In the genomic region with DNA sequence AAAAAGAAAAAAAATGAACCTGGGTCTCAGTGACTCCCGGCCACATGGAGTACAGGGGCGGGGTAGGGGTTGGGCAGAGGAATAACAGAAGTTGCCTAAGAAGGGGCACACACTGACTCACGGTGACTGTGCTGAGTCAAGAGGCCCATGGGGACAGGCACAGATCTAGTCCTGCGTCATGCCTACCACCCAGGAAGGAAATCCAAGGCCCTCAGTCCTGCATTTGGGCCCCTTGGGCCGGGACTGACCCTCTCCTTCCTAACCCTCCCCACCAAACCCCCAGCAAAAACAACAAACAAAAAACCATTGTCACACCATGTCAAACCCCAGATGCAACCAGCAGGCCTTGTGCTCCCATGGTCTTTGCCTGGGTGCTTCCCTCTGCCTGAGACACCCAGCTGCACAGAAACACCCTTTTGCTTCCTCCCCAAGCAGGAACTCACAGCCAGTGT, we compare ENCODE assay signal across 10 cellular contexts. TPM values are rescaled to one million over a fixed set of nuclear protein-coding genes. Genes with fewer than 3 reads are reported as not detected.
DNase-seq lines count a peak whose midpoint lies in the region; ATAC-seq, FAIRE-seq and TF ChIP-seq lines count a peak whose summit lies in the region.
"Had no signal": no experiment of that assay in that cellular context is flagged by ENCODE, and none has a peak within 500 bp of the region (broad histone marks: within the 10 kb centered on the region; RNA-seq: fewer than 3 reads in every experiment).

No MANE protein-coding gene starts in this region.

- TF ChIP-seq EP300 in K562 (IDR thresholded peaks at IDR 0.05; ENCODE audit: low read length), result no peak

- no peak overlapping the region for H3K27ac ChIP-seq in K562 (ENCODE audit: extremely low read depth, low read depth, low read length)
- peak overlapping the region in 1 of 3 donors; percentile 40 for H3K27ac ChIP-seq in right lobe of liver

- H3K9me1 ChIP-seq in K562 (ENCODE audit: control insufficient read depth, insufficient read depth, low read length), result no peaks in the 10 kb centered on the region

- H3K36me3 ChIP-seq in K562 (ENCODE audit: control insufficient read depth, insufficient read depth, low read length) (no peaks in the 10 kb centered on the region), right lobe of liver (no peaks in the 10 kb centered on the region)

- WGBS in K562 (ENCODE audit: insufficient coverage, low coverage, missing lambda C conversion rate), result 27% methylated on average over 4 of the region's 5 CpGs
- WGBS in right lobe of liver (ENCODE audit: insufficient coverage, low coverage, low lambda C conversion rate, missing lambda C conversion rate), result 81% methylated on average over 3 of the region's 5 CpGs

- H3K4me3 ChIP-seq in K562, result no peak overlapping the region
- no peak overlapping the region for H3K4me3 ChIP-seq in right lobe of liver

- no peak overlapping the region; the same call in 1 of the 2 replicates for H2AFZ ChIP-seq in K562 (ENCODE audit: low read depth, low read length)

- no peak for TF ChIP-seq CTCF in K562 (IDR thresholded peaks at IDR 0.05 in 2 of 3, conservative IDR thresholded peaks at IDR 0.05 in 1 of 3; ENCODE audit: insufficient read depth in 2 of 3, low read depth in 1 of 3, low read length in 3 of 3)
- TF ChIP-seq CTCF in right lobe of liver (IDR thresholded peaks at IDR 0.05), result no peak

- DNase-seq in A172 (ENCODE audit: low spot score), result peak; percentile 59
- peak; percentile 89 for DNase-seq in LHCN-M2 (ENCODE audit: low read depth)
- no peak for DNase-seq in K562 (ENCODE audit: extremely low read depth in 1 of 4, low spot score in 3 of 4)
- DNase-seq in right lobe of liver, result no peak
- DNase-seq in DMS79 treated with DMSO at 0.1 percent for 48 hours (lab: John Stamatoyannopoulos, UW), result no peak
- DNase-seq in NCI-H2107 treated with DMSO at 0.1 percent for 48 hours (lab: John Stamatoyannopoulos, UW; ENCODE audit: unreplicated experiment), result no peak
- DNase-seq in mesenteric fat pad (ENCODE audit: low spot score), result no peak

- TF ChIP-seq RAD21 in K562 (CRISPR knock-in tag; conservative IDR thresholded peaks at IDR 0.05 in 1 of 2, IDR thresholded peaks at IDR 0.05 in 1 of 2), result no peak

- BruUV-seq in K562 (replicated peaks; lab: Mats Ljungman, UMichigan), result no TSS peak

- no peak overlapping the region for H3K4me2 ChIP-seq in K562 (ENCODE audit: insufficient read depth, low read length)

- H3K9me3 ChIP-seq in K562 (replicated peaks; ENCODE audit: control insufficient read depth, insufficient read depth, low read depth, low read length) (no peaks in the 10 kb centered on the region), right lobe of liver (no peaks in the 10 kb centered on the region)

- in situ Hi-C loops in K562 (cut with MboI), result no loop called here

- peaks cover 5 to 33% of the 10 kb centered on the region in 2 experiments; a peak in 4 of 5 replicates for H3K27me3 ChIP-seq in K562 (ENCODE audit: control insufficient read depth in 2 of 2, insufficient read depth in 2 of 2, low read length in 2 of 2)
- H3K27me3 ChIP-seq in right lobe of liver, result no peaks in the 10 kb centered on the region

- intact Hi-C loops in K562 (cut with micrococcal nuclease), result no loop called here
- intact Hi-C loops in right lobe of liver (cut with DNase I), result no loop called here

- POLR2A ChIA-PET in K562 (lab: Yijun Ruan, JAX), result interaction anchor here (0.6 to 0.9 kb wide), 3 partner anchors 46 to 656 kb away, joined by 3 read pairs; no protein-coding TSS in a partner anchor

- H3K9ac ChIP-seq in K562 (ENCODE audit: insufficient read depth in 1 of 2, low read depth in 2 of 2, low read length in 2 of 2), result no peak overlapping the region

- no peak for FAIRE-seq in K562 (lab: Jason Lieb, UNC)

- H4K20me1 ChIP-seq in K562 (replicated peaks; ENCODE audit: control insufficient read depth, insufficient read depth, low read length), result peaks cover 4% of the 10 kb centered on the region; the same call in 1 of the 2 replicates

- no peaks in the 10 kb centered on the region for H3K79me2 ChIP-seq in K562 (ENCODE audit: control insufficient read depth, insufficient read depth, low read length)

- CTCF ChIA-PET in K562 (lab: Yijun Ruan, JAX; ENCODE audit: low intra/inter-chr PET ratio), result no interaction called here

- ATAC-seq in K562 (peak; percentile 66), right lobe of liver (peak; percentile 76 to 91 (median 84)), GM18858 (IDR thresholded peaks at IDR 0.05; ENCODE audit: unreplicated experiment) (no peak)
- ATAC-seq: Panc1 had no signal

- TF ChIP-seq POLR2A in K562 (conservative IDR thresholded peaks at IDR 0.05) (no peak), right lobe of liver (IDR thresholded peaks at IDR 0.05) (no peak)

- H3K4me1 ChIP-seq in K562 (replicated peaks in 1 of 2; ENCODE audit: control insufficient read depth in 2 of 2, insufficient read depth in 2 of 2, low read length in 2 of 2) (peaks cover 0 to 5% of the 10 kb centered on the region in 2 experiments; a peak in 2 of 5 replicates), right lobe of liver (no peaks in the 10 kb centered on the region)

TF ChIP-seq in K562, 482 proteins besides CTCF, POLR2A, EP300 and RAD21 (continues in another document):
- TF ChIP-seq MAFF (IDR thresholded peaks at IDR 0.05; ENCODE audit: low read length), result peak; percentile 34; the same call in 1 of the 2 replicates

RNA-seq across cellular contexts. Expression of gene NOTCH3, which starts 9.6 kb away (rescaled TPM):
- 16.1 and 18.6 TPM in 2 replicates for total RNA-seq in A172 (2014; rRNA removed; shearing (Covaris generic))
- total RNA-seq in LHCN-M2 (2014; rRNA removed) (10.3 and 13.8 TPM in 2 replicates), K562 (2014; rRNA removed) (0.45 and 1.1 TPM in 2 replicates), K562 (2014; rRNA removed; fragmentation: Illumina TruSeq; extraction: Trizol) (0.11 and 0.13 TPM in 2 replicates), K562 (2015; rRNA removed; fragmentation: Illumina TruSeq; extraction: Trizol) (0.18 and 0.30 TPM in 2 replicates), K562 (2021) (0.34 and 1.2 TPM in 2 replicates), right lobe of liver (1 to 10 TPM; 1.7 to 6.7 (median 2.4) TPM), mesenteric fat pad (60.3 TPM)
- polyA plus RNA-seq in LHCN-M2 (2012), result 5.4 TPM
- 4.3 and 8.9 TPM in 2 replicates for total RNA-seq in K562 (2011; cell fraction: chromatin; rRNA removed; ENCODE audit: low replicate concordance)
- total RNA-seq in K562 (2011; cell fraction: nucleolus; rRNA removed), result 6.2 and 8.7 TPM in 2 replicates
- total RNA-seq in K562 (2011; cell fraction: nucleoplasm; rRNA removed), result 4.3 and 5.2 TPM in 2 replicates
- polyA plus RNA-seq in K562 (2011; rRNA removed) (0.22 and 0.28 TPM in 2 replicates), K562 (2014; fragmentation: Illumina TruSeq; extraction: Trizol) (0.08 and 0.12 TPM in 2 replicates), K562 (2014; fragmentation: Nextera tagmentation; extraction: Ambion mirVana) (under 1 TPM; under 0.01 to 0.01 TPM), K562 (2014; rRNA removed) (0.15 and 0.16 TPM in 2 replicates)
- 0.09 and 0.24 TPM in 2 replicates for polyA plus RNA-seq in K562 (2011; cell fraction: cytosol; rRNA removed)
- 0.90 and 2.0 TPM in 2 replicates for polyA plus RNA-seq in K562 (2011; cell fraction: nucleus; rRNA removed)
- 0.51 and 0.65 TPM in 2 replicates for polyA plus RNA-seq in K562 (2012)
- 0.84 TPM in 1 of 2 replicates, not detected in the other for polyA minus RNA-seq in K562 (2011; rRNA and poly(A)+ RNA removed)
- polyA minus RNA-seq in K562 (2011; cell fraction: cytosol; rRNA and poly(A)+ RNA removed), result 0.95 TPM in 1 of 2 replicates, not detected in the other
- polyA minus RNA-seq in K562 (2011; cell fraction: nucleus; rRNA and poly(A)+ RNA removed), result 1.9 and 2.6 TPM in 2 replicates

RNA-seq across cellular contexts. Expression of gene EPHX3, which starts 21.9 kb away (rescaled TPM):
- total RNA-seq in A172 (2014; rRNA removed; shearing (Covaris generic)), result not detected in 2 replicates
- not detected in 2 replicates for total RNA-seq in LHCN-M2 (2014; rRNA removed)
- polyA plus RNA-seq in LHCN-M2 (2012), result 0.02 TPM
- total RNA-seq in K562 (2011; cell fraction: chromatin; rRNA removed; ENCODE audit: low replicate concordance), result 0.39 and 1.6 TPM in 2 replicates
- 0.79 and 0.83 TPM in 2 replicates for total RNA-seq in K562 (2011; cell fraction: nucleolus; rRNA removed)
- 0.69 and 0.88 TPM in 2 replicates for total RNA-seq in K562 (2011; cell fraction: nucleoplasm; rRNA removed)
- total RNA-seq in K562 (2014; rRNA removed), result not detected in 2 replicates
- total RNA-seq in K562 (2014; rRNA removed; fragmentation: Illumina TruSeq; extraction: Trizol), result not detected in 2 replicates
- total RNA-seq in K562 (2015; rRNA removed; fragmentation: Illumina TruSeq; extraction: Trizol), result not detected in 2 replicates
- total RNA-seq in K562 (2021), result 0.20 TPM in 1 of 2 replicates, not detected in the other
- polyA plus RNA-seq in K562 (2011; rRNA removed), result 0.07 TPM in 1 of 2 replicates, not detected in the other
- polyA plus RNA-seq in K562 (2011; cell fraction: cytosol; rRNA removed), result 0.06 and 0.12 TPM in 2 replicates
- polyA plus RNA-seq in K562 (2011; cell fraction: nucleus; rRNA removed), result 0.21 and 0.50 TPM in 2 replicates
- polyA plus RNA-seq in K562 (2012), result not detected in 2 replicates
- polyA plus RNA-seq in K562 (2014; fragmentation: Illumina TruSeq; extraction: Trizol), result not detected in 2 replicates
- not detected for polyA plus RNA-seq in K562 (2014; fragmentation: Nextera tagmentation; extraction: Ambion mirVana)
- polyA plus RNA-seq in K562 (2014; rRNA removed), result not detected in 2 replicates
- not detected in 2 replicates for polyA minus RNA-seq in K562 (2011; rRNA and poly(A)+ RNA removed)
- not detected in 2 replicates for polyA minus RNA-seq in K562 (2011; cell fraction: cytosol; rRNA and poly(A)+ RNA removed)
- polyA minus RNA-seq in K562 (2011; cell fraction: nucleus; rRNA and poly(A)+ RNA removed), result not detected in 2 replicates
- total RNA-seq in right lobe of liver, result under 1 TPM in 3 of 6 experiments, not detected in 3; 0.20 to 0.25 (median 0.22) TPM
- total RNA-seq in mesenteric fat pad, result 0.35 TPM
- polyA plus RNA-seq: AG04450 had no signal

Comparison
In these comparisons a context has a peak if more than half of its experiments do, and no peak if none do; other contexts are left out.
1. DNase-seq: peak in A172 (single experiment) and LHCN-M2 (single experiment); none in K562 (0 of 4), right lobe of liver (0 of 3), DMS79 treated with DMSO at 0.1 percent for 48 hours (single experiment), NCI-H2107 treated with DMSO at 0.1 percent for 48 hours (single experiment) and mesenteric fat pad (single experiment).